ENCODE assay signal across 1 cellular context in genomic region chr2:15605721-15606120, GRCh38.
TF ChIP-seq lines count a peak whose summit lies in the region.

No MANE protein-coding gene starts in this region.

TF ChIP-seq in HepG2, 621 proteins besides CTCF, POLR2A, EP300 and RAD21:
- TF ChIP-seq RBFOX2 (IDR thresholded peaks at IDR 0.05; ENCODE audit: low read depth, low read length) (peak; percentile 44; the same call in 1 of the 2 replicates), ZNF766 (CRISPR knock-in tag; IDR thresholded peaks at IDR 0.05; ENCODE audit: borderline replicate concordance) (no peak), BATF2 (CRISPR knock-in tag; IDR thresholded peaks at IDR 0.05) (no peak)
